8 cellular contexts compared by ENCODE assay signal in genomic region chr12:6872073-6873048, GRCh38. TPM values are rescaled to one million over a fixed set of nuclear protein-coding genes. Genes with fewer than 3 reads are reported as not detected.
A peak's percentile ranks its signal among the peaks of the same experiment; 100 is the strongest.
DNase-seq lines count a peak whose midpoint lies in the region; ATAC-seq, FAIRE-seq and TF ChIP-seq lines count a peak whose summit lies in the region.

No MANE protein-coding gene starts in this region.

- CTCF ChIA-PET in T-cell (lab: Charles Lee) = interaction anchor here (0.5 to 4.7 kb wide), 42 partner anchors 10 to 1211 kb away, joined by 3 to 58 read pairs (median 4); partner anchors contain the start of genes LPCAT3 (in 2 of the 2), C12orf57 (in 1 of the 2), C1RL (in 1 of the 2) and CDCA3 (in 1 of the 2)

- POLR2A ChIA-PET in T-cell (lab: Charles Lee) = interaction anchor here (0.5 to 1.8 kb wide), 9 partner anchors 9 to 314 kb away, joined by 3 to 11 read pairs (median 3); partner anchors contain the start of genes C12orf57 (in 1 of the 2), CDCA3 (in 1 of the 2), RNU7-1 (in 1 of the 2) and USP5 (in 1 of the 2)

- 1 to 2% (median 1%) methylated on average over 34 to 40 of the region's 40 CpGs for WGBS in psoas muscle, 3 donors

- peaks cover 49 to 56% (median 53%) of the 10 kb centered on the region in 3 donors for H3K4me1 Mint-ChIP-seq in T-cell

- H3K9me3 ChIP-seq in right atrium auricular region (no peaks in the 10 kb centered on the region), psoas muscle (no peaks in the 10 kb centered on the region)

- peak; percentile 55 for TF ChIP-seq POLR2A in GM19099 (IDR thresholded peaks at IDR 0.05; ENCODE audit: extremely low read depth, insufficient read length, low read depth)

- peak overlapping the region; percentile 88 to 90 for H3K27ac Mint-ChIP-seq in T-cell

- ATAC-seq in T-cell (replicated peaks in 1 of 4) (peak; percentile 38 to 46 (median 44)), psoas muscle (peak; percentile 70 to 82 (median 74))

- peaks cover 22% of the 10 kb centered on the region for H3K36me3 Mint-ChIP-seq in T-cell

- no peaks in the 10 kb centered on the region for H3K27me3 Mint-ChIP-seq in T-cell

- peak; percentile 98 for FAIRE-seq in urothelium cell line (lab: Jason Lieb, UNC)

- H3K36me3 ChIP-seq in right atrium auricular region (peaks cover 21% of the 10 kb centered on the region), psoas muscle (ENCODE audit: insufficient read depth in 1 of 2, low read depth in 1 of 2) (peaks cover 4 to 40% of the 10 kb centered on the region in 2 donors)

- TF ChIP-seq CTCF in right atrium auricular region (IDR thresholded peaks at IDR 0.05) (peak; percentile 86 to 96), psoas muscle (IDR thresholded peaks at IDR 0.05) (peak; percentile 95)

- intact Hi-C loops in psoas muscle (cut with DNase I) = no loop called here

- peak overlapping the region; percentile 87 to 93 (median 89) for H3K4me3 Mint-ChIP-seq in T-cell

- no peaks in the 10 kb centered on the region for H3K27me3 ChIP-seq in right atrium auricular region
- no peaks in the 10 kb centered on the region for H3K27me3 ChIP-seq in psoas muscle (ENCODE audit: insufficient read depth in 3 of 3, low read length in 2 of 3)

- peaks cover 0 to 54% of the 10 kb centered on the region in 2 donors for H3K4me1 ChIP-seq in right atrium auricular region
- peaks cover 29% of the 10 kb centered on the region for H3K4me1 ChIP-seq in psoas muscle

- H3K4me3 ChIP-seq in right atrium auricular region = peak overlapping the region; percentile 62 to 68
- peak overlapping the region; percentile 63 for H3K4me3 ChIP-seq in psoas muscle

- H3K9me3 Mint-ChIP-seq in T-cell = no peaks in the 10 kb centered on the region

- H3K27ac ChIP-seq in right atrium auricular region (peak overlapping the region; percentile 77 to 86), psoas muscle (peak overlapping the region; percentile 75)

- DNase-seq in Ammon's horn (ENCODE audit: low spot score) (peak; percentile 92), LoVo (ENCODE audit: low spot score) (peak; percentile 85), T-cell (peak; percentile 55 to 87 (median 75)), amniotic stem cell (lab: John Stamatoyannopoulos, UW) (peak; percentile 34), right atrium auricular region (ENCODE audit: low spot score) (peak; percentile 83), psoas muscle (peak; percentile 86 to 93), urothelium cell line (ENCODE audit: low spot score) (peak; percentile 91)

RNA-seq across cellular contexts. Expression of gene SPSB2, which starts 0.7 kb away (rescaled TPM):
- total RNA-seq in T-cell (10 to 100 TPM in 3 of 5 donors, 1 to 10 TPM in 2; 6.2 to 25.9 (median 21.8) TPM), right atrium auricular region (1 to 10 TPM; 4.1 to 6.4 TPM), psoas muscle (1 to 10 TPM; 2.4 to 4.5 (median 3.2) TPM)
- polyA plus RNA-seq in psoas muscle = 10 to 100 TPM in 1 of 3 donors, 1 to 10 TPM in 2; 4.3 to 10.2 (median 6.7) TPM

RNA-seq across cellular contexts. Expression of gene TPI1, which starts 5.0 kb away (rescaled TPM):
- total RNA-seq in T-cell (100 to 1,000 TPM; 132 to 208 (median 189) TPM), right atrium auricular region (100 to 1,000 TPM; 755 to 842 TPM), psoas muscle (100 to 1,000 TPM; 537 to 822 (median 624) TPM)
- 100 to 1,000 TPM; 588 to 952 (median 847) TPM for polyA plus RNA-seq in psoas muscle

RNA-seq across cellular contexts. Expression of gene USP5, which starts 20.4 kb away (rescaled TPM):
- total RNA-seq in T-cell = 10 to 100 TPM; 64.2 to 95.8 (median 85.8) TPM
- total RNA-seq in right atrium auricular region = 10 to 100 TPM; 35.3 to 45.1 TPM
- total RNA-seq in psoas muscle = 100 to 1,000 TPM in 3 of 4 donors, 10 to 100 TPM in 1; 98.1 to 127 (median 112) TPM
- 10 to 100 TPM; 43.1 to 85.1 (median 49.5) TPM for polyA plus RNA-seq in psoas muscle

RNA-seq across cellular contexts. Expression of gene CDCA3, which starts 21.3 kb away (rescaled TPM):
- 1 to 10 TPM; 1.1 to 2.7 (median 2.0) TPM for total RNA-seq in T-cell
- total RNA-seq in right atrium auricular region = 1 to 10 TPM in 1 of 2 donors, under 1 TPM in 1; 0.39 to 1.7 TPM
- total RNA-seq in psoas muscle = 1 to 10 TPM in 1 of 4 donors, under 1 TPM in 2, not detected in 1; 0.79 to 1.1 (median 0.92) TPM
- 1 to 10 TPM in 1 of 3 donors, under 1 TPM in 2; 0.21 to 3.3 (median 0.56) TPM for polyA plus RNA-seq in psoas muscle

RNA-seq across cellular contexts. Expression of gene GNB3, which starts 31.6 kb away (rescaled TPM):
- 1 to 10 TPM in 4 of 5 donors, under 1 TPM in 1; 0.85 to 4.3 (median 3.4) TPM for total RNA-seq in T-cell
- 1 to 10 TPM in 1 of 2 donors, under 1 TPM in 1; 0.83 to 1.5 TPM for total RNA-seq in right atrium auricular region
- total RNA-seq in psoas muscle = under 1 TPM; 0.23 to 0.69 (median 0.33) TPM
- polyA plus RNA-seq in psoas muscle = under 1 TPM; 0.13 to 0.60 (median 0.13) TPM

Comparison
In these comparisons a context has a peak if more than half of its experiments do, and no peak if none do; other contexts are left out.
1. Peak in every context shown above with its lines: DNase-seq, ATAC-seq, H3K4me3 ChIP-seq and H3K27ac ChIP-seq.
2. DNase-seq: peak in every context shown above with its lines; median percentile 92 in Ammon's horn; 91 in urothelium cell line; 90 in psoas muscle; 85 in LoVo; 83 in right atrium auricular region; 75 in T-cell; 34 in amniotic stem cell.